23 cellular contexts compared by ENCODE assay signal in genomic region chr9:2420488-2421056, GRCh38.
DNase-seq lines count a peak whose midpoint lies in the region; ATAC-seq and TF ChIP-seq lines count a peak whose summit lies in the region.
"Had no signal": no experiment of that assay in that cellular context is flagged by ENCODE, and none has a peak within 500 bp of the region (broad histone marks: within the 10 kb centered on the region; RNA-seq: fewer than 3 reads in every experiment).

No MANE protein-coding gene starts in this region.

- H3K27ac Mint-ChIP-seq in GM23338 (peak overlapping the region; percentile 85), brain (peak overlapping the region in 4 of 5 experiments; percentile 11 to 91 (median 30)), nephron progenitor cell (peak overlapping the region; percentile 34)
- H3K27ac Mint-ChIP-seq in stimulated activated effector memory CD8-positive, alpha-beta T cell treated with anti-CD3 and anti-CD28 coated beads, Interleukin-12 subunit alpha, Interleukin-12 subunit beta, amount 100 ng/mL, for 72 hours: no peak overlapping the region

- H3K36me3 ChIP-seq in GM23338 (ENCODE audit: insufficient read depth): no peaks in the 10 kb centered on the region
- no peaks in the 10 kb centered on the region for H3K36me3 ChIP-seq in vagina
- H3K36me3 ChIP-seq: breast epithelium, heart left ventricle, lower lobe of right lung, Peyer's patch, right lobe of liver, WERI-Rb-1 had no signal

- H3K27ac ChIP-seq in GM23338 (ENCODE audit: low read depth): peak overlapping the region; percentile 27; the same call in 1 of the 2 replicates
- H3K27ac ChIP-seq in vagina: no peak overlapping the region
- H3K27ac ChIP-seq: breast epithelium, coronary artery, heart left ventricle, lower lobe of right lung, Peyer's patch, right lobe of liver, SK-N-MC, WERI-Rb-1 had no signal

- intact Hi-C loops in vagina (cut with DNase I): no loop called here

- peaks cover 5% of the 10 kb centered on the region; the same call in 1 of the 2 replicates for H3K9me2 ChIP-seq in GM23338 (ENCODE audit: insufficient read depth)

- no peaks in the 10 kb centered on the region; the same call in 2 of the 3 replicates for H3K36me3 Mint-ChIP-seq in GM23338 (ENCODE audit: low read depth)
- H3K36me3 Mint-ChIP-seq in brain: peaks cover 31% of the 10 kb centered on the region
- no peaks in the 10 kb centered on the region for H3K36me3 Mint-ChIP-seq in nephron progenitor cell (ENCODE audit: low read depth)
- H3K36me3 Mint-ChIP-seq in stimulated activated effector memory CD8-positive, alpha-beta T cell treated with anti-CD3 and anti-CD28 coated beads, Interleukin-12 subunit alpha, Interleukin-12 subunit beta, amount 100 ng/mL, for 72 hours: no peaks in the 10 kb centered on the region

- DNase-seq in GM23338 (ENCODE audit: low spot score) (peak; percentile 8), NCI-H2081 (lab: John Stamatoyannopoulos, UW) (peak; percentile 96 to 99), nephron progenitor cell (no peak), vagina (ENCODE audit: extremely low spot score in 2 of 2) (no peak), RKO (ENCODE audit: low spot score) (no peak)
- no peak for DNase-seq in stimulated activated effector memory CD8-positive, alpha-beta T cell treated with anti-CD3 and anti-CD28 coated beads, Interleukin-12 subunit alpha, Interleukin-12 subunit beta, amount 100 ng/mL, for 72 hours (ENCODE audit: low spot score in 2 of 2)
- DNase-seq: activated CD8-positive, alpha-beta memory T cell treated with anti-CD3 and anti-CD28 coated beads, Interleukin-2, amount 50 U/mL, for 4 hours; activated effector memory CD4-positive, alpha-beta T cell treated with anti-CD3 and anti-CD28 coated beads, Interleukin-2, amount 50 U/mL, for 16 hours; C1 segment of cervical spinal cord; heart left ventricle; islet precursor cell; KG1; lower lobe of right lung; Peyer's patch; right lobe of liver; substantia nigra; T-helper 2 cell; WERI-Rb-1 had no signal

- no peaks in the 10 kb centered on the region for H3K9me3 Mint-ChIP-seq in GM23338
- H3K9me3 Mint-ChIP-seq in brain: peaks cover 0 to 3% (median 2%) of the 10 kb centered on the region in 5 experiments
- peaks cover 4% of the 10 kb centered on the region for H3K9me3 Mint-ChIP-seq in nephron progenitor cell
- H3K9me3 Mint-ChIP-seq in stimulated activated effector memory CD8-positive, alpha-beta T cell treated with anti-CD3 and anti-CD28 coated beads, Interleukin-12 subunit alpha, Interleukin-12 subunit beta, amount 100 ng/mL, for 72 hours: no peaks in the 10 kb centered on the region

- no peaks in the 10 kb centered on the region for H3K27me3 ChIP-seq in GM23338 (ENCODE audit: insufficient read depth)
- H3K27me3 ChIP-seq in vagina: no peaks in the 10 kb centered on the region
- H3K27me3 ChIP-seq: breast epithelium, heart left ventricle, Peyer's patch, right lobe of liver had no signal

- no peaks in the 10 kb centered on the region for H4K20me1 ChIP-seq in GM23338 (replicated peaks; ENCODE audit: insufficient read depth)

- 0 out of 2 replicates have a peak overlapping the region, but pooled peaks have one; percentile 21 for H3K4me2 ChIP-seq in GM23338

- no peak for TF ChIP-seq POLR2A in vagina (IDR thresholded peaks at IDR 0.05)

- H3K79me2 ChIP-seq in GM23338 (replicated peaks; ENCODE audit: insufficient read depth): no peaks in the 10 kb centered on the region

- H3K4me1 ChIP-seq in GM23338 (ENCODE audit: insufficient read depth) (peaks cover 29% of the 10 kb centered on the region), vagina (no peaks in the 10 kb centered on the region)
- H3K4me1 ChIP-seq: breast epithelium, Peyer's patch had no signal

- H3K4me1 Mint-ChIP-seq in GM23338 (peaks cover 30% of the 10 kb centered on the region), brain (peaks cover 54% of the 10 kb centered on the region), nephron progenitor cell (peaks cover 46% of the 10 kb centered on the region)
- H3K4me1 Mint-ChIP-seq in stimulated activated effector memory CD8-positive, alpha-beta T cell treated with anti-CD3 and anti-CD28 coated beads, Interleukin-12 subunit alpha, Interleukin-12 subunit beta, amount 100 ng/mL, for 72 hours: no peaks in the 10 kb centered on the region

- peak overlapping the region; percentile 83; the same call in 1 of the 2 replicates for H2AFZ ChIP-seq in GM23338

- no peaks in the 10 kb centered on the region for H3K27me3 Mint-ChIP-seq in GM23338 (ENCODE audit: insufficient read depth, low read depth, poor library complexity)
- H3K27me3 Mint-ChIP-seq in brain: peaks cover 3% of the 10 kb centered on the region
- H3K27me3 Mint-ChIP-seq in nephron progenitor cell (ENCODE audit: low read depth, poor library complexity): peaks cover 11% of the 10 kb centered on the region

- peak; percentile 85 for ATAC-seq in GM23338
- ATAC-seq in HG03025 (IDR thresholded peaks at IDR 0.05; ENCODE audit: low FRiP score, unreplicated experiment): no peak
- no peak for ATAC-seq in stimulated activated effector memory CD8-positive, alpha-beta T cell treated with anti-CD3 and anti-CD28 coated beads, Interleukin-12 subunit alpha, Interleukin-12 subunit beta, amount 100 ng/mL, for 72 hours
- ATAC-seq: heart left ventricle, lower lobe of right lung, right lobe of liver had no signal

- no peaks in the 10 kb centered on the region for H3K9me3 ChIP-seq in vagina
- H3K9me3 ChIP-seq: breast epithelium, heart left ventricle, lower lobe of right lung, Peyer's patch, right lobe of liver had no signal

- H3F3A ChIP-seq in GM23338 (replicated peaks; ENCODE audit: low read depth): no peaks in the 10 kb centered on the region; the same call in 1 of the 2 replicates

- no peak overlapping the region for H3K4me3 ChIP-seq in GM23338
- H3K4me3 ChIP-seq in vagina: no peak overlapping the region
- H3K4me3 ChIP-seq: breast epithelium, coronary artery, heart left ventricle, lower lobe of right lung, Peyer's patch, right lobe of liver, SK-N-MC had no signal

- H3K4me3 Mint-ChIP-seq in GM23338 (no peak overlapping the region), brain (no peak overlapping the region), nephron progenitor cell (no peak overlapping the region)
- H3K4me3 Mint-ChIP-seq in stimulated activated effector memory CD8-positive, alpha-beta T cell treated with anti-CD3 and anti-CD28 coated beads, Interleukin-12 subunit alpha, Interleukin-12 subunit beta, amount 100 ng/mL, for 72 hours: no peak overlapping the region

- TF ChIP-seq CTCF in GM23338 (conservative IDR thresholded peaks at IDR 0.05; ENCODE audit: low read depth in 2 of 2) (no peak), brain (conservative IDR thresholded peaks at IDR 0.05) (no peak), nephron progenitor cell (IDR thresholded peaks at IDR 0.05) (no peak), vagina (IDR thresholded peaks at IDR 0.05) (no peak)

TF ChIP-seq in GM23338, 12 proteins besides CTCF, POLR2A, EP300 and RAD21 (continues in another document):
- TF ChIP-seq ZNF114 (CRISPR knock-in tag; IDR thresholded peaks at IDR 0.05) (no peak), REST (IDR thresholded peaks at IDR 0.05; ENCODE audit: unreplicated experiment) (no peak), EZH2phosphoT487 (IDR thresholded peaks at IDR 0.05; ENCODE audit: unreplicated experiment) (no peak), NANOG (IDR thresholded peaks at IDR 0.05; ENCODE audit: borderline replicate concordance) (no peak), JUNB (IDR thresholded peaks at IDR 0.05; ENCODE audit: unreplicated experiment) (no peak), CREB1 (CRISPR knock-in tag; IDR thresholded peaks at IDR 0.05; ENCODE audit: low read depth) (no peak), STAT1 (IDR thresholded peaks at IDR 0.05; ENCODE audit: unreplicated experiment) (no peak)

Comparison
In these comparisons a context has a peak if more than half of its experiments do, and no peak if none do; other contexts are left out.
1. DNase-seq: peak in GM23338 (single experiment) and NCI-H2081 (2 of 2); none in nephron progenitor cell (single experiment), stimulated activated effector memory CD8-positive, alpha-beta T cell treated with anti-CD3 and anti-CD28 coated beads, Interleukin-12 subunit alpha, Interleukin-12 subunit beta, amount 100 ng/mL, for 72 hours (0 of 2), vagina (0 of 2) and RKO (single experiment).